Comparison of ENCODE assay signal across 21 cellular contexts in genomic region chr2:390959-391358, GRCh38.
"Had no signal": no experiment of that assay in that cellular context is flagged by ENCODE, and none has a peak within 500 bp of the region (broad histone marks: within the 10 kb centered on the region; RNA-seq: fewer than 3 reads in every experiment).

No MANE protein-coding gene starts in this region.

- H3K4me2 ChIP-seq: smooth muscle cell had no signal

- H3K27ac Mint-ChIP-seq: mesothelial cell of epicardium; natural killer cell treated with Interleukin-12 subunit alpha and Interleukin-12 subunit beta and Interleukin-15 and Interleukin-18, amount 100 ng/mL, for 72 hours; stimulated activated memory B cell treated with anti-CD40 and anti-IgM and Interleukin-4, amounts not matched to agents 10 μg/mL and 1 μg/mL and 100 μg/mL, for 72 hours; stimulated activated naive CD8-positive, alpha-beta T cell treated with anti-CD3 and anti-CD28 coated beads, Interleukin-15, amount 100 ng/mL, for 72 hours had no signal

- DNase-seq: hippocampal formation; left ventricle myocardium inferior; mesendoderm; naive B cell; pancreas; right lobe of liver; stimulated activated CD4-positive, alpha-beta T cell treated with anti-CD3 and anti-CD28 coated beads, Interleukin-1b, Interleukin-23, amount 100 ng/mL, for 48 hours; stimulated activated CD4-positive, alpha-beta T cell treated with anti-CD3 and anti-CD28 coated beads, Interleukin-2, amount 100 ng/mL, for 48 hours; stimulated activated CD8-positive, alpha-beta memory T cell treated with anti-CD3 and anti-CD28 coated beads, Interleukin-4, amount 100 ng/mL, for 48 hours; stimulated activated naive CD4-positive, alpha-beta T cell treated with Interleukin-2 at 50 U/mL for 16 hours; stimulated activated naive CD8-positive, alpha-beta T cell treated with anti-CD3 and anti-CD28 coated beads, Interleukin-15, amount 100 ng/mL, for 72 hours; substantia nigra; uterus had no signal

- FAIRE-seq: pancreas had no signal

- H3K36me3 ChIP-seq: left ventricle myocardium inferior, pancreas, prostate gland, right lobe of liver, tibial nerve, uterus had no signal

- H3K9me3 Mint-ChIP-seq: natural killer cell treated with Interleukin-12 subunit alpha and Interleukin-12 subunit beta and Interleukin-15 and Interleukin-18, amount 100 ng/mL, for 72 hours; type B pancreatic cell had no signal

- H3K4me1 ChIP-seq: left ventricle myocardium inferior, pancreas, prostate gland, right lobe of liver, tibial nerve, uterus had no signal

- H3K9me3 ChIP-seq: left ventricle myocardium inferior, pancreas, prostate gland, right lobe of liver, tibial nerve, uterus had no signal

- ATAC-seq: natural killer cell treated with Interleukin-12 subunit alpha and Interleukin-12 subunit beta and Interleukin-15 and Interleukin-18, amount 100 ng/mL, for 72 hours; pancreas; right lobe of liver; stimulated activated memory B cell treated with anti-CD40 and anti-IgM and Interleukin-4, amounts not matched to agents 10 μg/mL and 1 μg/mL and 100 μg/mL, for 72 hours; stimulated activated naive CD8-positive, alpha-beta T cell treated with anti-CD3 and anti-CD28 coated beads, Interleukin-15, amount 100 ng/mL, for 72 hours had no signal

- H3K36me3 Mint-ChIP-seq: mesothelial cell of epicardium; naive B cell; natural killer cell treated with Interleukin-12 subunit alpha and Interleukin-12 subunit beta and Interleukin-15 and Interleukin-18, amount 100 ng/mL, for 72 hours; stimulated activated memory B cell treated with anti-CD40 and anti-IgM and Interleukin-4, amounts not matched to agents 10 μg/mL and 1 μg/mL and 100 μg/mL, for 72 hours; type B pancreatic cell had no signal

- H3K4me3 ChIP-seq: left ventricle myocardium inferior, lung, pancreas, prostate gland, right lobe of liver, smooth muscle cell, tibial nerve, uterus had no signal

- H3K4me3 Mint-ChIP-seq: mesothelial cell of epicardium; natural killer cell treated with Interleukin-12 subunit alpha and Interleukin-12 subunit beta and Interleukin-15 and Interleukin-18, amount 100 ng/mL, for 72 hours; stimulated activated memory B cell treated with anti-CD40 and anti-IgM and Interleukin-4, amounts not matched to agents 10 μg/mL and 1 μg/mL and 100 μg/mL, for 72 hours; stimulated activated naive CD8-positive, alpha-beta T cell treated with anti-CD3 and anti-CD28 coated beads, Interleukin-15, amount 100 ng/mL, for 72 hours; type B pancreatic cell had no signal

- H3K27ac ChIP-seq: left ventricle myocardium inferior, pancreas, prostate gland, right lobe of liver, tibial nerve, uterus had no signal

- H3K27me3 ChIP-seq: pancreas, right lobe of liver, tibial nerve, uterus had no signal
